ENCODE assay signal across 1 cellular context in genomic region chr2:169479257-169480078, GRCh38.
A peak's percentile ranks its signal among the peaks of the same experiment; 100 is the strongest.
TF ChIP-seq lines count a peak whose summit lies in the region.

Gene BBS5, plus strand, starts transcription at chr2:169479494. Its CDS starts 60 bp downstream, at chr2:169479554.

TF ChIP-seq in H1, 55 proteins besides CTCF, POLR2A, EP300 and RAD21:
- no peak for TF ChIP-seq NRF1 (IDR thresholded peaks at IDR 0.05; ENCODE audit: low read depth, low read length)
- no peak for TF ChIP-seq BRCA1 (IDR thresholded peaks at IDR 0.05; ENCODE audit: low read depth, low read length)
- TF ChIP-seq SUZ12 (IDR thresholded peaks at IDR 0.05; ENCODE audit: low read length) = peak; percentile 63
- no peak for TF ChIP-seq RBBP5 (IDR thresholded peaks at IDR 0.05; ENCODE audit: borderline replicate concordance, low read depth, low read length)
- TF ChIP-seq JUN (IDR thresholded peaks at IDR 0.05; ENCODE audit: low read depth, low read length) = no peak
- no peak for TF ChIP-seq POU5F1 (IDR thresholded peaks at IDR 0.05; ENCODE audit: low read depth, low read length)
- TF ChIP-seq SIN3A (conservative IDR thresholded peaks at IDR 0.05 in 1 of 2, IDR thresholded peaks at IDR 0.05 in 1 of 2; ENCODE audit: low read depth in 1 of 2, low read length in 2 of 2) = peak; percentile 71 to 92; a peak in 2 of 4 replicates
- TF ChIP-seq, protein P1, sequence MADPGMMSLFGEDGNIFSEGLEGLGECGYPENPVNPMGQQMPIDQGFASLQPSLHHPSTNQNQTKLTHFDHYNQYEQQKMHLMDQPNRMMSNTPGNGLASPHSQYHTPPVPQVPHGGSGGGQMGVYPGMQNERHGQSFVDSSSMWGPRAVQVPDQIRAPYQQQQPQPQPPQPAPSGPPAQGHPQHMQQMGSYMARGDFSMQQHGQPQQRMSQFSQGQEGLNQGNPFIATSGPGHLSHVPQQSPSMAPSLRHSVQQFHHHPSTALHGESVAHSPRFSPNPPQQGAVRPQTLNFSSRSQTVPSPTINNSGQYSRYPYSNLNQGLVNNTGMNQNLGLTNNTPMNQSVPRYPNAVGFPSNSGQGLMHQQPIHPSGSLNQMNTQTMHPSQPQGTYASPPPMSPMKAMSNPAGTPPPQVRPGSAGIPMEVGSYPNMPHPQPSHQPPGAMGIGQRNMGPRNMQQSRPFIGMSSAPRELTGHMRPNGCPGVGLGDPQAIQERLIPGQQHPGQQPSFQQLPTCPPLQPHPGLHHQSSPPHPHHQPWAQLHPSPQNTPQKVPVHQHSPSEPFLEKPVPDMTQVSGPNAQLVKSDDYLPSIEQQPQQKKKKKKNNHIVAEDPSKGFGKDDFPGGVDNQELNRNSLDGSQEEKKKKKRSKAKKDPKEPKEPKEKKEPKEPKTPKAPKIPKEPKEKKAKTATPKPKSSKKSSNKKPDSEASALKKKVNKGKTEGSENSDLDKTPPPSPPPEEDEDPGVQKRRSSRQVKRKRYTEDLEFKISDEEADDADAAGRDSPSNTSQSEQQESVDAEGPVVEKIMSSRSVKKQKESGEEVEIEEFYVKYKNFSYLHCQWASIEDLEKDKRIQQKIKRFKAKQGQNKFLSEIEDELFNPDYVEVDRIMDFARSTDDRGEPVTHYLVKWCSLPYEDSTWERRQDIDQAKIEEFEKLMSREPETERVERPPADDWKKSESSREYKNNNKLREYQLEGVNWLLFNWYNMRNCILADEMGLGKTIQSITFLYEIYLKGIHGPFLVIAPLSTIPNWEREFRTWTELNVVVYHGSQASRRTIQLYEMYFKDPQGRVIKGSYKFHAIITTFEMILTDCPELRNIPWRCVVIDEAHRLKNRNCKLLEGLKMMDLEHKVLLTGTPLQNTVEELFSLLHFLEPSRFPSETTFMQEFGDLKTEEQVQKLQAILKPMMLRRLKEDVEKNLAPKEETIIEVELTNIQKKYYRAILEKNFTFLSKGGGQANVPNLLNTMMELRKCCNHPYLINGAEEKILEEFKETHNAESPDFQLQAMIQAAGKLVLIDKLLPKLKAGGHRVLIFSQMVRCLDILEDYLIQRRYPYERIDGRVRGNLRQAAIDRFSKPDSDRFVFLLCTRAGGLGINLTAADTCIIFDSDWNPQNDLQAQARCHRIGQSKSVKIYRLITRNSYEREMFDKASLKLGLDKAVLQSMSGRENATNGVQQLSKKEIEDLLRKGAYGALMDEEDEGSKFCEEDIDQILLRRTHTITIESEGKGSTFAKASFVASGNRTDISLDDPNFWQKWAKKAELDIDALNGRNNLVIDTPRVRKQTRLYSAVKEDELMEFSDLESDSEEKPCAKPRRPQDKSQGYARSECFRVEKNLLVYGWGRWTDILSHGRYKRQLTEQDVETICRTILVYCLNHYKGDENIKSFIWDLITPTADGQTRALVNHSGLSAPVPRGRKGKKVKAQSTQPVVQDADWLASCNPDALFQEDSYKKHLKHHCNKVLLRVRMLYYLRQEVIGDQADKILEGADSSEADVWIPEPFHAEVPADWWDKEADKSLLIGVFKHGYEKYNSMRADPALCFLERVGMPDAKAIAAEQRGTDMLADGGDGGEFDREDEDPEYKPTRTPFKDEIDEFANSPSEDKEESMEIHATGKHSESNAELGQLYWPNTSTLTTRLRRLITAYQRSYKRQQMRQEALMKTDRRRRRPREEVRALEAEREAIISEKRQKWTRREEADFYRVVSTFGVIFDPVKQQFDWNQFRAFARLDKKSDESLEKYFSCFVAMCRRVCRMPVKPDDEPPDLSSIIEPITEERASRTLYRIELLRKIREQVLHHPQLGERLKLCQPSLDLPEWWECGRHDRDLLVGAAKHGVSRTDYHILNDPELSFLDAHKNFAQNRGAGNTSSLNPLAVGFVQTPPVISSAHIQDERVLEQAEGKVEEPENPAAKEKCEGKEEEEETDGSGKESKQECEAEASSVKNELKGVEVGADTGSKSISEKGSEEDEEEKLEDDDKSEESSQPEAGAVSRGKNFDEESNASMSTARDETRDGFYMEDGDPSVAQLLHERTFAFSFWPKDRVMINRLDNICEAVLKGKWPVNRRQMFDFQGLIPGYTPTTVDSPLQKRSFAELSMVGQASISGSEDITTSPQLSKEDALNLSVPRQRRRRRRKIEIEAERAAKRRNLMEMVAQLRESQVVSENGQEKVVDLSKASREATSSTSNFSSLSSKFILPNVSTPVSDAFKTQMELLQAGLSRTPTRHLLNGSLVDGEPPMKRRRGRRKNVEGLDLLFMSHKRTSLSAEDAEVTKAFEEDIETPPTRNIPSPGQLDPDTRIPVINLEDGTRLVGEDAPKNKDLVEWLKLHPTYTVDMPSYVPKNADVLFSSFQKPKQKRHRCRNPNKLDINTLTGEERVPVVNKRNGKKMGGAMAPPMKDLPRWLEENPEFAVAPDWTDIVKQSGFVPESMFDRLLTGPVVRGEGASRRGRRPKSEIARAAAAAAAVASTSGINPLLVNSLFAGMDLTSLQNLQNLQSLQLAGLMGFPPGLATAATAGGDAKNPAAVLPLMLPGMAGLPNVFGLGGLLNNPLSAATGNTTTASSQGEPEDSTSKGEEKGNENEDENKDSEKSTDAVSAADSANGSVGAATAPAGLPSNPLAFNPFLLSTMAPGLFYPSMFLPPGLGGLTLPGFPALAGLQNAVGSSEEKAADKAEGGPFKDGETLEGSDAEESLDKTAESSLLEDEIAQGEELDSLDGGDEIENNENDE (IDR thresholded peaks at IDR 0.05; ENCODE audit: insufficient replicate concordance, low read length) = no peak
- no peak for TF ChIP-seq CEBPB (IDR thresholded peaks at IDR 0.05; ENCODE audit: low read depth, low read length)
- TF ChIP-seq SIX5 (IDR thresholded peaks at IDR 0.05; ENCODE audit: low read depth, low read length) = no peak
- TF ChIP-seq HDAC2 (IDR thresholded peaks at IDR 0.05; ENCODE audit: borderline replicate concordance in 1 of 2, low read depth in 2 of 2, low read length in 2 of 2) = peak in 1 of 2 experiments; percentile 71; a peak in 1 of 4 replicates
- TF ChIP-seq MAFK (IDR thresholded peaks at IDR 0.05; ENCODE audit: low read depth, low read length) = no peak
- no peak for TF ChIP-seq EGR1 (IDR thresholded peaks at IDR 0.05; ENCODE audit: borderline replicate concordance, low read depth, low read length)
- no peak for TF ChIP-seq SRF (IDR thresholded peaks at IDR 0.05; ENCODE audit: low read depth, low read length)
- TF ChIP-seq SP2 (IDR thresholded peaks at IDR 0.05; ENCODE audit: low read length) = no peak
- peak; percentile 74 for TF ChIP-seq CHD2 (IDR thresholded peaks at IDR 0.05; ENCODE audit: low read length)
- TF ChIP-seq CTBP2 (IDR thresholded peaks at IDR 0.05; ENCODE audit: borderline replicate concordance, insufficient read depth, insufficient read length, low read length) = peak; percentile 43
- TF ChIP-seq RFX5 (IDR thresholded peaks at IDR 0.05; ENCODE audit: borderline replicate concordance, low read depth, low read length) = no peak
- peak; percentile 70; the same call in 1 of the 2 replicates for TF ChIP-seq BACH1 (IDR thresholded peaks at IDR 0.05; ENCODE audit: low read length)
- no peak for TF ChIP-seq ZNF274 (IDR thresholded peaks at IDR 0.05; ENCODE audit: borderline replicate concordance, extremely low read depth, low read length)
- peak; percentile 30 for TF ChIP-seq ASH2L (IDR thresholded peaks at IDR 0.05; ENCODE audit: low read length)
- TF ChIP-seq GTF2F1 (IDR thresholded peaks at IDR 0.05; ENCODE audit: borderline replicate concordance, low read depth, low read length) = no peak
- no peak for TF ChIP-seq KDM1A (IDR thresholded peaks at IDR 0.05; ENCODE audit: borderline replicate concordance, low read length)
- no peak for TF ChIP-seq POLR2AphosphoS5 (IDR thresholded peaks at IDR 0.05; ENCODE audit: low read depth, low read length)
- no peak for TF ChIP-seq TBP (IDR thresholded peaks at IDR 0.05; ENCODE audit: low read depth, low read length)
- TF ChIP-seq TAF7 (optimal IDR thresholded peaks at IDR 0.05; ENCODE audit: borderline replicate concordance, low read depth, low read length) = no peak
- no peak for TF ChIP-seq FOSL1 (IDR thresholded peaks at IDR 0.05; ENCODE audit: insufficient read depth, low read depth, low read length)
- no peak for TF ChIP-seq CHD1 (IDR thresholded peaks at IDR 0.05; ENCODE audit: low read depth, low read length)
- TF ChIP-seq KDM5A (IDR thresholded peaks at IDR 0.05; ENCODE audit: low read length) = no peak
- no peak for TF ChIP-seq HDAC6 (IDR thresholded peaks at IDR 0.05; ENCODE audit: low read depth, low read length)
- TF ChIP-seq, protein P2, sequence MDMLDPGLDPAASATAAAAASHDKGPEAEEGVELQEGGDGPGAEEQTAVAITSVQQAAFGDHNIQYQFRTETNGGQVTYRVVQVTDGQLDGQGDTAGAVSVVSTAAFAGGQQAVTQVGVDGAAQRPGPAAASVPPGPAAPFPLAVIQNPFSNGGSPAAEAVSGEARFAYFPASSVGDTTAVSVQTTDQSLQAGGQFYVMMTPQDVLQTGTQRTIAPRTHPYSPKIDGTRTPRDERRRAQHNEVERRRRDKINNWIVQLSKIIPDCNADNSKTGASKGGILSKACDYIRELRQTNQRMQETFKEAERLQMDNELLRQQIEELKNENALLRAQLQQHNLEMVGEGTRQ (IDR thresholded peaks at IDR 0.05; ENCODE audit: low read length) = no peak
- no peak for TF ChIP-seq GABPA (IDR thresholded peaks at IDR 0.05; ENCODE audit: borderline replicate concordance, insufficient read depth, low read length)
- TF ChIP-seq JUND (IDR thresholded peaks at IDR 0.05; ENCODE audit: low read length) = no peak
- TF ChIP-seq, protein P3, sequence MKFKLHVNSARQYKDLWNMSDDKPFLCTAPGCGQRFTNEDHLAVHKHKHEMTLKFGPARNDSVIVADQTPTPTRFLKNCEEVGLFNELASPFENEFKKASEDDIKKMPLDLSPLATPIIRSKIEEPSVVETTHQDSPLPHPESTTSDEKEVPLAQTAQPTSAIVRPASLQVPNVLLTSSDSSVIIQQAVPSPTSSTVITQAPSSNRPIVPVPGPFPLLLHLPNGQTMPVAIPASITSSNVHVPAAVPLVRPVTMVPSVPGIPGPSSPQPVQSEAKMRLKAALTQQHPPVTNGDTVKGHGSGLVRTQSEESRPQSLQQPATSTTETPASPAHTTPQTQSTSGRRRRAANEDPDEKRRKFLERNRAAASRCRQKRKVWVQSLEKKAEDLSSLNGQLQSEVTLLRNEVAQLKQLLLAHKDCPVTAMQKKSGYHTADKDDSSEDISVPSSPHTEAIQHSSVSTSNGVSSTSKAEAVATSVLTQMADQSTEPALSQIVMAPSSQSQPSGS (IDR thresholded peaks at IDR 0.05; ENCODE audit: low read length) = no peak
- TF ChIP-seq SP4 (IDR thresholded peaks at IDR 0.05; ENCODE audit: low read length) = no peak
- peak; percentile 44 for TF ChIP-seq EZH2 (IDR thresholded peaks at IDR 0.05; ENCODE audit: low read depth, low read length, severe bottlenecking)
- no peak for TF ChIP-seq TCF12 (IDR thresholded peaks at IDR 0.05; ENCODE audit: low read depth, low read length)
- peak; percentile 98 for TF ChIP-seq KDM4A (IDR thresholded peaks at IDR 0.05; ENCODE audit: low read depth, low read length, severe bottlenecking)
- TF ChIP-seq SP1 (IDR thresholded peaks at IDR 0.05; ENCODE audit: low read depth, low read length) = no peak
- TF ChIP-seq CBX5 (IDR thresholded peaks at IDR 0.05; ENCODE audit: low read depth, low read length) = no peak
- TF ChIP-seq NANOG (IDR thresholded peaks at IDR 0.05; ENCODE audit: insufficient read depth, low read depth, low read length, poor library complexity, severe bottlenecking) = no peak
- peak; percentile 35 for TF ChIP-seq RNF2 (IDR thresholded peaks at IDR 0.05; ENCODE audit: borderline replicate concordance, low read depth, low read length, missing control alignments, poor library complexity, severe bottlenecking)
- no peak for TF ChIP-seq ATF3 (IDR thresholded peaks at IDR 0.05; ENCODE audit: insufficient read depth, low read depth, low read length)
- TF ChIP-seq, protein P4, sequence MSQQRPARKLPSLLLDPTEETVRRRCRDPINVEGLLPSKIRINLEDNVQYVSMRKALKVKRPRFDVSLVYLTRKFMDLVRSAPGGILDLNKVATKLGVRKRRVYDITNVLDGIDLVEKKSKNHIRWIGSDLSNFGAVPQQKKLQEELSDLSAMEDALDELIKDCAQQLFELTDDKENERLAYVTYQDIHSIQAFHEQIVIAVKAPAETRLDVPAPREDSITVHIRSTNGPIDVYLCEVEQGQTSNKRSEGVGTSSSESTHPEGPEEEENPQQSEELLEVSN (IDR thresholded peaks at IDR 0.05) = no peak; the same call in 1 of the 2 replicates
- no peak for TF ChIP-seq YY1 (IDR thresholded peaks at IDR 0.05; ENCODE audit: low read depth, low read length)
- no peak for TF ChIP-seq BCL11A (IDR thresholded peaks at IDR 0.05; ENCODE audit: low read depth in 2 of 2, low read length in 2 of 2)
- TF ChIP-seq, protein P5, sequence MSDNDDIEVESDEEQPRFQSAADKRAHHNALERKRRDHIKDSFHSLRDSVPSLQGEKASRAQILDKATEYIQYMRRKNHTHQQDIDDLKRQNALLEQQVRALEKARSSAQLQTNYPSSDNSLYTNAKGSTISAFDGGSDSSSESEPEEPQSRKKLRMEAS (IDR thresholded peaks at IDR 0.05) = peak; percentile 34; the same call in 1 of the 2 replicates
- TF ChIP-seq CREB1 (IDR thresholded peaks at IDR 0.05) = peak; percentile 92
- TF ChIP-seq SIRT6 (IDR thresholded peaks at IDR 0.05; ENCODE audit: low read length) = no peak
- TF ChIP-seq CBX8 (IDR thresholded peaks at IDR 0.05; ENCODE audit: borderline replicate concordance, low read depth, low read length) = no peak
- TF ChIP-seq TEAD4 (IDR thresholded peaks at IDR 0.05; ENCODE audit: low read depth, low read length) = no peak
- 0 out of 2 replicates have a peak, but pooled peaks have one; percentile 29 for TF ChIP-seq PHF8 (conservative IDR thresholded peaks at IDR 0.05; ENCODE audit: low read depth, low read length)
- TF ChIP-seq RXRA (IDR thresholded peaks at IDR 0.05; ENCODE audit: insufficient read depth, low read depth, low read length) = no peak
- peak; percentile 91 for TF ChIP-seq SAP30 (IDR thresholded peaks at IDR 0.05; ENCODE audit: insufficient read depth, insufficient replicate concordance, low read length)
- no peak for TF ChIP-seq TAF1 (IDR thresholded peaks at IDR 0.05; ENCODE audit: low read depth, low read length)
